ENCODE assay signal across 1 cellular context in genomic region chr7:47669178-47669878, GRCh38.
TF ChIP-seq lines count a peak whose summit lies in the region.

No MANE protein-coding gene starts in this region.

TF ChIP-seq in GM12878, 131 proteins besides CTCF, POLR2A, EP300 and RAD21 (continued from another document and continues in another):
- TF ChIP-seq E4F1 (IDR thresholded peaks at IDR 0.05; ENCODE audit: borderline replicate concordance, partially characterized antibody) (no peak), GABPA (IDR thresholded peaks at IDR 0.05; ENCODE audit: low read depth) (no peak), TARDBP (IDR thresholded peaks at IDR 0.05; ENCODE audit: borderline replicate concordance) (no peak), IRF3 (IDR thresholded peaks at IDR 0.05) (no peak), NRF1 (conservative IDR thresholded peaks at IDR 0.05; ENCODE audit: low read depth, low read length) (no peak), CBFB (IDR thresholded peaks at IDR 0.05; ENCODE audit: low read depth) (no peak), IRF4 (IDR thresholded peaks at IDR 0.05; ENCODE audit: low read depth, low read length) (0 out of 2 replicates have a peak, but pooled peaks have one; percentile 19), REST (IDR thresholded peaks at IDR 0.05; ENCODE audit: low read depth, low read length) (no peak), RCOR1 (conservative IDR thresholded peaks at IDR 0.05; ENCODE audit: low read depth, low read length) (no peak), ESRRA (IDR thresholded peaks at IDR 0.05; ENCODE audit: low read length) (no peak), RB1 (IDR thresholded peaks at IDR 0.05; ENCODE audit: borderline replicate concordance) (no peak), CBX5 (IDR thresholded peaks at IDR 0.05; ENCODE audit: low read depth) (peak; percentile 76; the same call in 1 of the 2 replicates), TCF7 (IDR thresholded peaks at IDR 0.05; ENCODE audit: borderline replicate concordance) (no peak), ZNF687 (IDR thresholded peaks at IDR 0.05) (peak; percentile 61), MTA2 (IDR thresholded peaks at IDR 0.05; ENCODE audit: low read depth) (no peak; the same call in 1 of the 2 replicates), ZNF217 (IDR thresholded peaks at IDR 0.05) (no peak), SP1 (IDR thresholded peaks at IDR 0.05; ENCODE audit: low read depth, low read length) (peak; percentile 60), ATF2 (IDR thresholded peaks at IDR 0.05; ENCODE audit: low read length) (peak; percentile 75), SMAD1 (IDR thresholded peaks at IDR 0.05; ENCODE audit: low read depth, partially characterized antibody) (no peak), FOXK2 (IDR thresholded peaks at IDR 0.05) (no peak), LARP7 (IDR thresholded peaks at IDR 0.05) (no peak), HCFC1 (IDR thresholded peaks at IDR 0.05; ENCODE audit: low read length) (no peak), ATF7 (IDR thresholded peaks at IDR 0.05; ENCODE audit: low read depth) (peak; percentile 57), ZBTB40 (IDR thresholded peaks at IDR 0.05; ENCODE audit: borderline replicate concordance) (no peak), NR2C1 (IDR thresholded peaks at IDR 0.05) (no peak), CREM (IDR thresholded peaks at IDR 0.05; ENCODE audit: low read depth) (peak; percentile 65; the same call in 1 of the 2 replicates), RELB (IDR thresholded peaks at IDR 0.05; ENCODE audit: low read depth) (no peak), KLF5 (IDR thresholded peaks at IDR 0.05; ENCODE audit: partially characterized antibody) (no peak), ZBED1 (IDR thresholded peaks at IDR 0.05; ENCODE audit: borderline replicate concordance) (no peak), EZH2 (IDR thresholded peaks at IDR 0.05; ENCODE audit: borderline replicate concordance, control insufficient read depth, low read depth, low read length) (no peak), SUPT20H (IDR thresholded peaks at IDR 0.05; ENCODE audit: borderline replicate concordance, control insufficient read depth, low read depth, low read length) (no peak), RBBP5 (conservative IDR thresholded peaks at IDR 0.05) (no peak), SMAD5 (IDR thresholded peaks at IDR 0.05; ENCODE audit: low read depth) (no peak), PML (IDR thresholded peaks at IDR 0.05; ENCODE audit: low read length) (no peak), CEBPZ (IDR thresholded peaks at IDR 0.05; ENCODE audit: low read depth, low read length) (no peak), SRF (IDR thresholded peaks at IDR 0.05; ENCODE audit: low read depth in 2 of 2, low read length in 2 of 2) (0 out of 4 replicates have a peak, but pooled peaks of 1 of the 2 experiments have one; percentile 28), CEBPB (IDR thresholded peaks at IDR 0.05; ENCODE audit: borderline replicate concordance in 1 of 2, low read depth in 2 of 2, low read length in 2 of 2) (no peak)
